9 cellular contexts compared by ENCODE assay signal in genomic region chr4:71026086-71026485, GRCh38. TPM values are rescaled to one million over a fixed set of nuclear protein-coding genes. Genes with fewer than 3 reads are reported as not detected.
A peak's percentile ranks its signal among the peaks of the same experiment; 100 is the strongest.
DNase-seq lines count a peak whose midpoint lies in the region; ATAC-seq and TF ChIP-seq lines count a peak whose summit lies in the region.
"Had no signal": no experiment of that assay in that cellular context is flagged by ENCODE, and none has a peak within 500 bp of the region (broad histone marks: within the 10 kb centered on the region; RNA-seq: fewer than 3 reads in every experiment).

No MANE protein-coding gene starts in this region.

- CTCF ChIA-PET in GM10248 (lab: Yijun Ruan, JAX), result interaction anchor here (0.9 to 3.9 kb wide), 3 partner anchors 16 to 30 kb away, joined by 3 to 15 read pairs (median 8); no protein-coding TSS in a partner anchor

- no peaks in the 10 kb centered on the region for H3K9me3 ChIP-seq in endodermal cell (ENCODE audit: control insufficient read depth, low read length)

- no peak overlapping the region for H3K27ac ChIP-seq in endodermal cell (ENCODE audit: low read depth, low read length)

- H3K36me3 Mint-ChIP-seq in endodermal cell (ENCODE audit: low read depth), result peaks cover 20% of the 10 kb centered on the region

- TF ChIP-seq CTCF in endodermal cell (conservative IDR thresholded peaks at IDR 0.05) (no peak), GM10248 (IDR thresholded peaks at IDR 0.05; ENCODE audit: control extremely low read depth, extremely low read depth, low read depth, missing control alignments) (no peak)

- no peak overlapping the region for H3K4me3 ChIP-seq in endodermal cell (ENCODE audit: low read length)

- peak; percentile 89 for DNase-seq in EL
- DNase-seq in M059J (ENCODE audit: low read depth), result peak; percentile 84
- DNase-seq in endodermal cell, result no peak
- DNase-seq in myocyte (ENCODE audit: low read depth), result peak; percentile 88
- DNase-seq in GM10248 (ENCODE audit: extremely low spot score), result no peak
- no peak for DNase-seq in stimulated activated CD4-positive, alpha-beta T cell treated with anti-CD3 and anti-CD28 coated beads, Interleukin-2, amount 100 ng/mL, for 48 hours
- no peak for DNase-seq in ureter (ENCODE audit: low spot score)
- DNase-seq: activated CD4-positive, CD25-positive, alpha-beta regulatory T cell treated with anti-CD3 and anti-CD28 coated beads, Interleukin-2, amount 50 U/mL, for 72 hours had no signal

- no peak for ATAC-seq in HG02759 (IDR thresholded peaks at IDR 0.05; ENCODE audit: unreplicated experiment)

- WGBS in endodermal cell (ENCODE audit: insufficient coverage in 1 of 2, insufficient read length in 1 of 2), 2 experiments, result 96 to 100% methylated on average over 1 to 2 of the region's 2 CpGs

- POLR2A ChIA-PET in GM10248 (lab: Yijun Ruan, JAX), result no interaction called here

- no peaks in the 10 kb centered on the region for H3K27me3 ChIP-seq in endodermal cell (ENCODE audit: control insufficient read depth, insufficient read depth, low read length, poor library complexity, severe bottlenecking)

- H3K27me3 Mint-ChIP-seq in endodermal cell (ENCODE audit: insufficient read depth), result no peaks in the 10 kb centered on the region

- H3K4me1 ChIP-seq in endodermal cell (ENCODE audit: control insufficient read depth, insufficient read depth, low read length), result no peaks in the 10 kb centered on the region

- no peaks in the 10 kb centered on the region for H3K9me3 Mint-ChIP-seq in endodermal cell

- H3K36me3 ChIP-seq in endodermal cell (ENCODE audit: control insufficient read depth, insufficient read depth, low read length), result peaks cover 60% of the 10 kb centered on the region

- H3K4me1 Mint-ChIP-seq in endodermal cell, result no peaks in the 10 kb centered on the region

- H3K4me3 Mint-ChIP-seq in endodermal cell, result no peak overlapping the region

- peak overlapping the region; percentile 13 for H3K27ac Mint-ChIP-seq in endodermal cell

- H3K9ac ChIP-seq in endodermal cell (ENCODE audit: extremely low read depth, low read length, poor library complexity, severe bottlenecking), result no peak overlapping the region

RNA-seq across cellular contexts. Expression of gene DCK, which starts 32.6 kb away (rescaled TPM):
- 41.1 and 42.3 TPM in 2 replicates for total RNA-seq in M059J (2014; rRNA removed; shearing (Covaris generic))
- 10 to 100 TPM; 15.3 to 26.1 TPM for total RNA-seq in endodermal cell
- 38.0 TPM for polyA plus RNA-seq in endodermal cell (2013, experiment 1 of 2)
- polyA plus RNA-seq in endodermal cell (2013, experiment 2 of 2), result 41.7 TPM
- total RNA-seq in myocyte, result 19.0 and 27.2 TPM in 2 replicates
- polyA plus RNA-seq in myocyte (2012), result 6.7 TPM
- 10.3 TPM for total RNA-seq in ureter

Comparison
In these comparisons a context has a peak if more than half of its experiments do, and no peak if none do; other contexts are left out.
1. DNase-seq: peak in EL (single experiment), M059J (single experiment) and myocyte (single experiment); none in endodermal cell (single experiment), GM10248 (single experiment), stimulated activated CD4-positive, alpha-beta T cell treated with anti-CD3 and anti-CD28 coated beads, Interleukin-2, amount 100 ng/mL, for 48 hours (0 of 2) and ureter (single experiment).